In the genomic region with DNA sequence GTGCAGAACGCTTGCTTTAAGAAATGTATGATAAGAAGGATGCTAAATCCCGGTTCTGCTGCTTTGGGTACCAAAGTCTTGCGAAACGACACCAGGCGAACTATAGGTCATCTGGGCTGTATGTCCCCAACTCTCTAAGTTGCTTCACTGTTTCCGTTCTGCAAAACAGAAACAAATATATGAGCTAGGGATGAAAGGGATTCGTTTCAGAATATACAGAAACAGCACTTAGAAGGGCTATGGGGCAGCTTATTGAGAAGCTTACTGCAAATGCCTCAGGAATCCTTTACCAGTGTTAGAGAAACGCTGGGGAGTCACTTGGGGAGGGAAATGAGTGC, we compare ENCODE assay signal across 1 cellular context.
TF ChIP-seq lines count a peak whose summit lies in the region.

No MANE protein-coding gene starts in this region.

TF ChIP-seq in H1, 55 proteins besides CTCF, POLR2A, EP300 and RAD21:
- TF ChIP-seq JUND (IDR thresholded peaks at IDR 0.05; ENCODE audit: low read length) (no peak), KDM1A (IDR thresholded peaks at IDR 0.05; ENCODE audit: borderline replicate concordance, low read length) (no peak), TAF7 (optimal IDR thresholded peaks at IDR 0.05; ENCODE audit: borderline replicate concordance, low read depth, low read length) (no peak), CEBPB (IDR thresholded peaks at IDR 0.05; ENCODE audit: low read depth, low read length) (no peak), EGR1 (IDR thresholded peaks at IDR 0.05; ENCODE audit: borderline replicate concordance, low read depth, low read length) (no peak), RFX5 (IDR thresholded peaks at IDR 0.05; ENCODE audit: borderline replicate concordance, low read depth, low read length) (no peak), SP2 (IDR thresholded peaks at IDR 0.05; ENCODE audit: low read length) (no peak), YY1 (IDR thresholded peaks at IDR 0.05; ENCODE audit: low read depth, low read length) (no peak), BRCA1 (IDR thresholded peaks at IDR 0.05; ENCODE audit: low read depth, low read length) (no peak), SUZ12 (IDR thresholded peaks at IDR 0.05; ENCODE audit: low read length) (no peak), KDM5A (IDR thresholded peaks at IDR 0.05; ENCODE audit: low read length) (no peak), FOSL1 (IDR thresholded peaks at IDR 0.05; ENCODE audit: insufficient read depth, low read depth, low read length) (no peak), ASH2L (IDR thresholded peaks at IDR 0.05; ENCODE audit: low read length) (no peak), CBX5 (IDR thresholded peaks at IDR 0.05; ENCODE audit: low read depth, low read length) (no peak), CHD2 (IDR thresholded peaks at IDR 0.05; ENCODE audit: low read length) (no peak), HDAC6 (IDR thresholded peaks at IDR 0.05; ENCODE audit: low read depth, low read length) (no peak)
- TF ChIP-seq, protein P1, sequence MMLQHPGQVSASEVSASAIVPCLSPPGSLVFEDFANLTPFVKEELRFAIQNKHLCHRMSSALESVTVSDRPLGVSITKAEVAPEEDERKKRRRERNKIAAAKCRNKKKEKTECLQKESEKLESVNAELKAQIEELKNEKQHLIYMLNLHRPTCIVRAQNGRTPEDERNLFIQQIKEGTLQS (IDR thresholded peaks at IDR 0.05; ENCODE audit: insufficient read depth, low read depth, low read length) = no peak
- TF ChIP-seq, protein P2, sequence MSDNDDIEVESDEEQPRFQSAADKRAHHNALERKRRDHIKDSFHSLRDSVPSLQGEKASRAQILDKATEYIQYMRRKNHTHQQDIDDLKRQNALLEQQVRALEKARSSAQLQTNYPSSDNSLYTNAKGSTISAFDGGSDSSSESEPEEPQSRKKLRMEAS (IDR thresholded peaks at IDR 0.05) = no peak
- TF ChIP-seq, protein P3, sequence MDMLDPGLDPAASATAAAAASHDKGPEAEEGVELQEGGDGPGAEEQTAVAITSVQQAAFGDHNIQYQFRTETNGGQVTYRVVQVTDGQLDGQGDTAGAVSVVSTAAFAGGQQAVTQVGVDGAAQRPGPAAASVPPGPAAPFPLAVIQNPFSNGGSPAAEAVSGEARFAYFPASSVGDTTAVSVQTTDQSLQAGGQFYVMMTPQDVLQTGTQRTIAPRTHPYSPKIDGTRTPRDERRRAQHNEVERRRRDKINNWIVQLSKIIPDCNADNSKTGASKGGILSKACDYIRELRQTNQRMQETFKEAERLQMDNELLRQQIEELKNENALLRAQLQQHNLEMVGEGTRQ (IDR thresholded peaks at IDR 0.05; ENCODE audit: low read length) = no peak
- TF ChIP-seq, protein P4, sequence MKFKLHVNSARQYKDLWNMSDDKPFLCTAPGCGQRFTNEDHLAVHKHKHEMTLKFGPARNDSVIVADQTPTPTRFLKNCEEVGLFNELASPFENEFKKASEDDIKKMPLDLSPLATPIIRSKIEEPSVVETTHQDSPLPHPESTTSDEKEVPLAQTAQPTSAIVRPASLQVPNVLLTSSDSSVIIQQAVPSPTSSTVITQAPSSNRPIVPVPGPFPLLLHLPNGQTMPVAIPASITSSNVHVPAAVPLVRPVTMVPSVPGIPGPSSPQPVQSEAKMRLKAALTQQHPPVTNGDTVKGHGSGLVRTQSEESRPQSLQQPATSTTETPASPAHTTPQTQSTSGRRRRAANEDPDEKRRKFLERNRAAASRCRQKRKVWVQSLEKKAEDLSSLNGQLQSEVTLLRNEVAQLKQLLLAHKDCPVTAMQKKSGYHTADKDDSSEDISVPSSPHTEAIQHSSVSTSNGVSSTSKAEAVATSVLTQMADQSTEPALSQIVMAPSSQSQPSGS (IDR thresholded peaks at IDR 0.05; ENCODE audit: low read length) = no peak
TF ChIP-seq in H1: peak in this region for 0.
